ENCODE assay signal across 8 cellular contexts in the genomic region with DNA sequence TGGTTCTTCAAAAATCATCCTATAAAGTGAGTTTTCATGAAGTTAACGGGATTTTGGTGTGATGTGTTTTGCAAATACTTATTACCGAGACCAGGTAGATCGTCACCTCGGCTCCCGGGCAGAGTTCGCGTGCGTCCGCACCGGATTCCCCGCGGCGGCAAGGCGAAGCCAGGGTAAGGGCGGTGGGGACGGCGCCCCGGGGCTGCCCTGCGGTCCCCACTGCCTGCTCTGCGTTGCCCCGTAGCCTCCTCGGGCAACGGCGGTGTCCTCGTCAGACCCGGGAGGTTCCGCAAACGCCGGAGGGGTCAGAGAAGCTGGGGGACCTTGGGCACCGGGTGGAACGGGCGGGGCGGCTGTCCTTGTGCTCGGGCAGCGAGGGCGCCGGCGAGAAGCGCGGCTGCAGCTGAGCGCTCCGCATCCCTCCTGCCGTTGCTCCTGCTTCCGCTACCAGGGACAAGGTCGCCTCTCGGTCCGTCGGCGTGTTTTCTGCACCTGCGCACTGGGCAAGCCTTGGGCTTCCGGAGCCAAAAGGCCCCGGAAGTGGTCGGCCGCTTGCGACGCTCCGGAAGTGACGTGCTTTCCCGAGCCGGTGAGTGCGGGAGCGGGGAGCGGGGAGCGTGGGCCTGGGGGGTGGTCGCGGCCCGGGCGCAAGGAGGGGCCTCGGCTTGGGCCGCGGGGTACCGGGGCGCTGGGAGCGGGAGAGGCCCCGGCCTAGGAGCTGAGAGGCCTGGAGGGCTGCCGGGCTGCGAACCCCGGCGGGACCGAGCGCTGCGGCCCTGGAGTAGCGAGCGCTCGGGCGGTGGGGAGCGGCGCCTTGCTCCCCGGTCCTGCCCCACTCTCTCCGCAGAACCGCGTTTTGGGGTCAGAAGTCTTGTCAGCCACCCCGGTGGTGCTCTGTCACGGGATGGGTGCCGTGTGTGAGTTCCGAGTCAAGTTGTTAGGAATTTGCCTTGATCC. TPM values are rescaled to one million over a fixed set of nuclear protein-coding genes. Genes with fewer than 3 reads are reported as not detected.
A peak's percentile ranks its signal among the peaks of the same experiment; 100 is the strongest.
DNase-seq lines count a peak whose midpoint lies in the region; ATAC-seq and TF ChIP-seq lines count a peak whose summit lies in the region.

A gene with protein sequence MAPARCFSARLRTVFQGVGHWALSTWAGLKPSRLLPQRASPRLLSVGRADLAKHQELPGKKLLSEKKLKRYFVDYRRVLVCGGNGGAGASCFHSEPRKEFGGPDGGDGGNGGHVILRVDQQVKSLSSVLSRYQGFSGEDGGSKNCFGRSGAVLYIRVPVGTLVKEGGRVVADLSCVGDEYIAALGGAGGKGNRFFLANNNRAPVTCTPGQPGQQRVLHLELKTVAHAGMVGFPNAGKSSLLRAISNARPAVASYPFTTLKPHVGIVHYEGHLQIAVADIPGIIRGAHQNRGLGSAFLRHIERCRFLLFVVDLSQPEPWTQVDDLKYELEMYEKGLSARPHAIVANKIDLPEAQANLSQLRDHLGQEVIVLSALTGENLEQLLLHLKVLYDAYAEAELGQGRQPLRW (plus strand): TSS at position 560 of the 957 bp plus-strand sequence. CDS start 10,393 bp downstream, outside the sequence.

- H3K36me3 ChIP-seq in CD8-positive, alpha-beta memory T cell (ENCODE audit: insufficient read depth, low read length): no peaks in the 10 kb centered on the region
- no peaks in the 10 kb centered on the region for H3K36me3 ChIP-seq in ectodermal cell (ENCODE audit: control insufficient read depth, insufficient read depth, low read length)
- H3K36me3 ChIP-seq in lung (ENCODE audit: control insufficient read depth in 2 of 2, insufficient read depth in 2 of 2, low read length in 2 of 2): peaks cover 0 to 3% of the 10 kb centered on the region in 2 donors

- peak within 1 kb of the TSS; percentile 90 to 97 (median 93) for H3K4me3 Mint-ChIP-seq in CD8-positive, alpha-beta memory T cell

- H3K4me1 ChIP-seq in CD8-positive, alpha-beta memory T cell (ENCODE audit: insufficient read depth, low read length): peaks cover 14% of the 10 kb centered on the region
- H3K4me1 ChIP-seq in ectodermal cell (ENCODE audit: control insufficient read depth, insufficient read depth, low read length): no peaks in the 10 kb centered on the region
- H3K4me1 ChIP-seq in lung (ENCODE audit: control insufficient read depth in 2 of 2, insufficient read depth in 2 of 2, low read length in 2 of 2): peaks cover 6% of the 10 kb centered on the region in 2 donors

- H3K9me3 ChIP-seq in CD8-positive, alpha-beta memory T cell (ENCODE audit: low read length): no peaks in the 10 kb centered on the region
- no peaks in the 10 kb centered on the region for H3K9me3 ChIP-seq in ectodermal cell (ENCODE audit: control insufficient read depth, low read length)
- H3K9me3 ChIP-seq in lung (ENCODE audit: control insufficient read depth in 2 of 2, insufficient read depth in 1 of 2, low read length in 1 of 2): no peaks in the 10 kb centered on the region

- peak within 1 kb of the TSS; percentile 95 to 98 (median 96) for H3K27ac Mint-ChIP-seq in CD8-positive, alpha-beta memory T cell

- H3K27ac ChIP-seq in CD8-positive, alpha-beta memory T cell (ENCODE audit: low read depth, low read length): peak within 1 kb of the TSS; percentile 93
- peak within 1 kb of the TSS; percentile 87 for H3K27ac ChIP-seq in ectodermal cell (ENCODE audit: insufficient read depth, low read depth, low read length, poor library complexity, severe bottlenecking)
- H3K27ac ChIP-seq in lung (ENCODE audit: low read depth in 1 of 2, low read length in 1 of 2): peak within 1 kb of the TSS; percentile 92 to 98

- peak; percentile 91 to 96 (median 91) for DNase-seq in CD8-positive, alpha-beta memory T cell
- DNase-seq in GM20000 (ENCODE audit: low spot score) (peak; percentile 100), HS-5 (ENCODE audit: low read depth) (peak; percentile 85), NK-92 (lab: John Stamatoyannopoulos, UW; ENCODE audit: unreplicated experiment) (peak; percentile 63), lung (ENCODE audit: low spot score) (peak; percentile 95)
- peak; percentile 87 to 92 for DNase-seq in activated CD8-positive, alpha-beta memory T cell treated with anti-CD3 and anti-CD28 coated beads for 1 hour (ENCODE audit: extremely low read depth in 1 of 2, low read depth in 1 of 2)
- peak; percentile 85 to 94 (median 91) for DNase-seq in stimulated activated CD4-positive, alpha-beta T cell treated with anti-CD3 and anti-CD28 coated beads, TNF-alpha, amount 100 ng/mL, for 24 hours (ENCODE audit: low read depth in 3 of 3)

- peaks cover 0 to 15% (median 0%) of the 10 kb centered on the region in 3 donors for H3K36me3 Mint-ChIP-seq in CD8-positive, alpha-beta memory T cell

- H3K27me3 Mint-ChIP-seq in CD8-positive, alpha-beta memory T cell: peaks cover 0 to 1% of the 10 kb centered on the region in 2 donors

- WGBS in ectodermal cell, 2 experiments: 0 to 1% methylated on average over 96 of the region's 96 CpGs
- WGBS in lung, 2 donors: 0% methylated on average over 96 of the region's 96 CpGs

- ATAC-seq in lung (ENCODE audit: insufficient read depth, low FRiP score): peak; percentile 97

- no peaks in the 10 kb centered on the region for H3K9me3 Mint-ChIP-seq in CD8-positive, alpha-beta memory T cell

- TF ChIP-seq CTCF in GM20000 (IDR thresholded peaks at IDR 0.05; ENCODE audit: extremely low read depth, missing control alignments) (no peak), lung (IDR thresholded peaks at IDR 0.05; ENCODE audit: control extremely low read depth, extremely low read depth) (no peak)

- peaks cover 31 to 53% (median 43%) of the 10 kb centered on the region in 3 donors for H3K4me1 Mint-ChIP-seq in CD8-positive, alpha-beta memory T cell

- no peaks in the 10 kb centered on the region for H3K27me3 ChIP-seq in CD8-positive, alpha-beta memory T cell (ENCODE audit: insufficient read depth, low read length, poor library complexity, severe bottlenecking)
- no peaks in the 10 kb centered on the region for H3K27me3 ChIP-seq in ectodermal cell (ENCODE audit: control insufficient read depth, insufficient read depth, low read length, poor library complexity, severe bottlenecking)
- no peaks in the 10 kb centered on the region for H3K27me3 ChIP-seq in lung (ENCODE audit: control insufficient read depth, insufficient read depth)

- CTCF ChIA-PET in CD8-positive, alpha-beta memory T cell (lab: Charles Lee): no interaction called here

- POLR2A ChIA-PET in CD8-positive, alpha-beta memory T cell (lab: Charles Lee): interaction anchor here (0.9 to 1.9 kb wide), 3 partner anchors 61 to 117 kb away, joined by 3 to 8 read pairs (median 5); a partner anchor contains a TSS

- peak within 1 kb of the TSS; percentile 70 for H3K4me3 ChIP-seq in CD8-positive, alpha-beta memory T cell (ENCODE audit: low read length)
- H3K4me3 ChIP-seq in ectodermal cell (ENCODE audit: insufficient read depth, low read depth, low read length) (peak within 1 kb of the TSS; percentile 99), lung (peak within 1 kb of the TSS; percentile 82)

RNA-seq across cellular contexts. Expression of the gene that starts here (rescaled TPM):
- 10 to 100 TPM; 44.6 to 45.9 TPM for total RNA-seq in CD8-positive, alpha-beta memory T cell
- polyA plus RNA-seq in CD8-positive, alpha-beta memory T cell: 19.0 TPM
- polyA plus RNA-seq in ectodermal cell (2013, experiment 1 of 4): 27.0 TPM
- 33.0 TPM for polyA plus RNA-seq in ectodermal cell (2013, experiment 2 of 4)
- 29.8 TPM for polyA plus RNA-seq in ectodermal cell (2013, experiment 3 of 4)
- polyA plus RNA-seq in ectodermal cell (2013, experiment 4 of 4): 28.0 TPM
- 10 to 100 TPM; 18.3 to 35.5 TPM for total RNA-seq in lung
- 10 to 100 TPM; 23.4 to 33.7 TPM for polyA plus RNA-seq in lung

Comparison
In these comparisons a context has a peak if more than half of its experiments do, and no peak if none do; other contexts are left out.
1. Peak in every context shown above with its lines: DNase-seq, ATAC-seq, H3K4me3 ChIP-seq and H3K27ac ChIP-seq.